ENCODE assay signal across 12 cellular contexts in genomic region chr2:207219716-207220414, GRCh38. TPM values are rescaled to one million over a fixed set of nuclear protein-coding genes. Genes with fewer than 3 reads are reported as not detected.
DNase-seq lines count a peak whose midpoint lies in the region; ATAC-seq, FAIRE-seq and TF ChIP-seq lines count a peak whose summit lies in the region.
"Had no signal": no experiment of that assay in that cellular context is flagged by ENCODE, and none has a peak within 500 bp of the region (broad histone marks: within the 10 kb centered on the region; RNA-seq: fewer than 3 reads in every experiment).

No MANE protein-coding gene starts in this region.

- H3K4me3 ChIP-seq in HepG2 (replicated peaks in 1 of 3; ENCODE audit: insufficient read depth in 1 of 3, low read depth in 2 of 3, low read length in 3 of 3) (no peak overlapping the region), right lobe of liver (no peak overlapping the region), fibroblast of villous mesenchyme (ENCODE audit: low read depth, low read length) (no peak overlapping the region)
- H3K4me3 ChIP-seq: pancreas had no signal

- no TSS peak for BruUV-seq in HepG2 (replicated peaks; lab: Mats Ljungman, UMichigan)

- H3K9me3 ChIP-seq in HepG2 (ENCODE audit: low read length) (no peaks in the 10 kb centered on the region), right lobe of liver (no peaks in the 10 kb centered on the region)
- H3K9me3 ChIP-seq: pancreas had no signal

- no peaks in the 10 kb centered on the region for H4K20me1 ChIP-seq in HepG2 (ENCODE audit: insufficient read depth, low read length)

- TF ChIP-seq CTCF in HepG2 (CRISPR knock-in tag; IDR thresholded peaks at IDR 0.05), result no peak
- TF ChIP-seq CTCF in right lobe of liver (IDR thresholded peaks at IDR 0.05), result no peak
- TF ChIP-seq CTCF in fibroblast of villous mesenchyme (IDR thresholded peaks at IDR 0.05; ENCODE audit: insufficient read depth, low read depth, low read length), result no peak

- TF ChIP-seq EP300 in HepG2 (IDR thresholded peaks at IDR 0.05; ENCODE audit: low read depth in 2 of 2, low read length in 2 of 2) (no peak), HepG2 (CRISPR knock-in tag; IDR thresholded peaks at IDR 0.05; ENCODE audit: borderline replicate concordance) (no peak)

- H3K4me1 ChIP-seq in HepG2 (ENCODE audit: insufficient read depth, low read length), result peaks cover 12% of the 10 kb centered on the region
- no peaks in the 10 kb centered on the region for H3K4me1 ChIP-seq in right lobe of liver
- H3K4me1 ChIP-seq: pancreas had no signal

- no peak overlapping the region for H3K4me2 ChIP-seq in HepG2 (ENCODE audit: low read depth, low read length)

- no peak overlapping the region for H3K9ac ChIP-seq in HepG2 (ENCODE audit: insufficient read depth, low read depth, low read length)

- no peaks in the 10 kb centered on the region for H3K79me2 ChIP-seq in HepG2 (ENCODE audit: insufficient read depth, low read length)

- H3K27me3 ChIP-seq in HepG2 (ENCODE audit: control insufficient read depth in 1 of 2, insufficient read depth in 2 of 2, low read length in 2 of 2) (no peaks in the 10 kb centered on the region), right lobe of liver (no peaks in the 10 kb centered on the region)
- H3K27me3 ChIP-seq: pancreas had no signal

- no peak overlapping the region for H3K27ac ChIP-seq in HepG2 (ENCODE audit: extremely low read length, insufficient read depth, low read length)
- no peak overlapping the region for H3K27ac ChIP-seq in right lobe of liver
- H3K27ac ChIP-seq: pancreas had no signal

- POLR2A ChIA-PET in HepG2 (lab: Yijun Ruan, JAX), result interaction anchor here (1.3 kb wide), 1 partner anchor 53 kb away, joined by 5 read pairs; no protein-coding TSS in a partner anchor

- no peak for ATAC-seq in HepG2
- ATAC-seq in right lobe of liver, result no peak
- no peak for ATAC-seq in HG02759 (IDR thresholded peaks at IDR 0.05; ENCODE audit: unreplicated experiment)
- ATAC-seq: pancreas had no signal

- 54% methylated on average over 9 of the region's 9 CpGs for WGBS in HepG2 (ENCODE audit: low lambda C conversion rate)
- 63% methylated on average over 9 of the region's 9 CpGs for WGBS in right lobe of liver (ENCODE audit: insufficient coverage, low coverage, low lambda C conversion rate, missing lambda C conversion rate)

- in situ Hi-C loops in HepG2 (cut with HindIII; ENCODE audit: extremely low pct_ligation_motif_present, low pct_unique_long_range_greater_than_20kb), result no loop called here

- H2AFZ ChIP-seq in HepG2 (ENCODE audit: low read length), result no peak overlapping the region

- intact Hi-C loops in HepG2 (cut with micrococcal nuclease; ENCODE audit: unreplicated experiment) (no loop called here), right lobe of liver (cut with DNase I) (no loop called here)

- CTCF ChIA-PET in HepG2 (lab: Yijun Ruan, JAX; ENCODE audit: low intra/inter-chr PET ratio, low total read pairs), result no interaction called here

- DNase-seq in HepG2 (ENCODE audit: low spot score) (no peak), right lobe of liver (no peak), amniotic epithelial cell (ENCODE audit: low read depth) (peak; percentile 74), fibroblast of villous mesenchyme (ENCODE audit: low read depth) (peak; percentile 88), activated T-cell treated with anti-CD3 and anti-CD28 coated beads for 4 hours (no peak), NCI-H1694 (lab: John Stamatoyannopoulos, UW) (no peak)
- no peak for DNase-seq in activated CD4-positive, CD25-positive, alpha-beta regulatory T cell (lab: John Stamatoyannopoulos, UW)
- DNase-seq: kidney glomerular epithelial cell, NCI-H1092 treated with DMSO at 0.1 percent for 48 hours, pancreas, trophoblast cell had no signal

- H3K36me3 ChIP-seq in HepG2 (replicated peaks in 1 of 2; ENCODE audit: control insufficient read depth in 1 of 2, insufficient read depth in 2 of 2, low read length in 2 of 2), result no peaks in the 10 kb centered on the region
- no peaks in the 10 kb centered on the region for H3K36me3 ChIP-seq in right lobe of liver
- H3K36me3 ChIP-seq: pancreas had no signal

- no peak for FAIRE-seq in HepG2 (lab: Jason Lieb, UNC)
- FAIRE-seq: pancreas had no signal

- TF ChIP-seq POLR2A in HepG2 (IDR thresholded peaks at IDR 0.05; ENCODE audit: insufficient read depth in 1 of 2, low read depth in 2 of 2, low read length in 2 of 2) (no peak), right lobe of liver (IDR thresholded peaks at IDR 0.05) (no peak)

- no peak for TF ChIP-seq RAD21 in HepG2 (CRISPR knock-in tag; IDR thresholded peaks at IDR 0.05)

TF ChIP-seq in HepG2, 621 proteins besides CTCF, POLR2A, EP300 and RAD21:
- TF ChIP-seq BCL6 (CRISPR knock-in tag; IDR thresholded peaks at IDR 0.05) (0 out of 2 replicates have a peak, but pooled peaks have one; percentile 22), ZFAT (CRISPR knock-in tag; conservative IDR thresholded peaks at IDR 0.05) (no peak)
- TF ChIP-seq, protein P1, sequence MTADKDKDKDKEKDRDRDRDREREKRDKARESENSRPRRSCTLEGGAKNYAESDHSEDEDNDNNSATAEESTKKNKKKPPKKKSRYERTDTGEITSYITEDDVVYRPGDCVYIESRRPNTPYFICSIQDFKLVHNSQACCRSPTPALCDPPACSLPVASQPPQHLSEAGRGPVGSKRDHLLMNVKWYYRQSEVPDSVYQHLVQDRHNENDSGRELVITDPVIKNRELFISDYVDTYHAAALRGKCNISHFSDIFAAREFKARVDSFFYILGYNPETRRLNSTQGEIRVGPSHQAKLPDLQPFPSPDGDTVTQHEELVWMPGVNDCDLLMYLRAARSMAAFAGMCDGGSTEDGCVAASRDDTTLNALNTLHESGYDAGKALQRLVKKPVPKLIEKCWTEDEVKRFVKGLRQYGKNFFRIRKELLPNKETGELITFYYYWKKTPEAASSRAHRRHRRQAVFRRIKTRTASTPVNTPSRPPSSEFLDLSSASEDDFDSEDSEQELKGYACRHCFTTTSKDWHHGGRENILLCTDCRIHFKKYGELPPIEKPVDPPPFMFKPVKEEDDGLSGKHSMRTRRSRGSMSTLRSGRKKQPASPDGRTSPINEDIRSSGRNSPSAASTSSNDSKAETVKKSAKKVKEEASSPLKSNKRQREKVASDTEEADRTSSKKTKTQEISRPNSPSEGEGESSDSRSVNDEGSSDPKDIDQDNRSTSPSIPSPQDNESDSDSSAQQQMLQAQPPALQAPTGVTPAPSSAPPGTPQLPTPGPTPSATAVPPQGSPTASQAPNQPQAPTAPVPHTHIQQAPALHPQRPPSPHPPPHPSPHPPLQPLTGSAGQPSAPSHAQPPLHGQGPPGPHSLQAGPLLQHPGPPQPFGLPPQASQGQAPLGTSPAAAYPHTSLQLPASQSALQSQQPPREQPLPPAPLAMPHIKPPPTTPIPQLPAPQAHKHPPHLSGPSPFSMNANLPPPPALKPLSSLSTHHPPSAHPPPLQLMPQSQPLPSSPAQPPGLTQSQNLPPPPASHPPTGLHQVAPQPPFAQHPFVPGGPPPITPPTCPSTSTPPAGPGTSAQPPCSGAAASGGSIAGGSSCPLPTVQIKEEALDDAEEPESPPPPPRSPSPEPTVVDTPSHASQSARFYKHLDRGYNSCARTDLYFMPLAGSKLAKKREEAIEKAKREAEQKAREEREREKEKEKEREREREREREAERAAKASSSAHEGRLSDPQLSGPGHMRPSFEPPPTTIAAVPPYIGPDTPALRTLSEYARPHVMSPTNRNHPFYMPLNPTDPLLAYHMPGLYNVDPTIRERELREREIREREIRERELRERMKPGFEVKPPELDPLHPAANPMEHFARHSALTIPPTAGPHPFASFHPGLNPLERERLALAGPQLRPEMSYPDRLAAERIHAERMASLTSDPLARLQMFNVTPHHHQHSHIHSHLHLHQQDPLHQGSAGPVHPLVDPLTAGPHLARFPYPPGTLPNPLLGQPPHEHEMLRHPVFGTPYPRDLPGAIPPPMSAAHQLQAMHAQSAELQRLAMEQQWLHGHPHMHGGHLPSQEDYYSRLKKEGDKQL (CRISPR knock-in tag; IDR thresholded peaks at IDR 0.05; ENCODE audit: low read depth), result no peak

RNA-seq across cellular contexts. Expression of gene KLF7, which starts 54.1 kb away (rescaled TPM):
- 1.9 and 2.6 TPM in 2 replicates for total RNA-seq in HepG2 (2016; rRNA removed; fragmentation: Illumina TruSeq; extraction: Trizol)
- total RNA-seq in HepG2 (2016; cell fraction: cytosol; rRNA removed; fragmentation: Illumina TruSeq; extraction: Trizol; ENCODE audit: low read depth), result 1.4 and 2.0 TPM in 2 replicates
- 2.4 and 3.0 TPM in 2 replicates for total RNA-seq in HepG2 (2016; cell fraction: insoluble cytoplasmic fraction; rRNA removed; fragmentation: Illumina TruSeq; extraction: Trizol)
- 0.93 and 1.1 TPM in 2 replicates for total RNA-seq in HepG2 (2016; cell fraction: membrane; rRNA removed; fragmentation: Illumina TruSeq; extraction: Trizol)
- total RNA-seq in HepG2 (2016; cell fraction: nucleus; rRNA removed; fragmentation: Illumina TruSeq; extraction: Trizol), result 2.5 and 4.1 TPM in 2 replicates
- polyA plus RNA-seq in HepG2 (2011; rRNA removed), result 5.4 and 6.3 TPM in 2 replicates
- 4.0 and 4.2 TPM in 2 replicates for polyA plus RNA-seq in HepG2 (2011; cell fraction: cytosol; rRNA removed)
- 21.1 and 21.4 TPM in 2 replicates for polyA plus RNA-seq in HepG2 (2011; cell fraction: nucleus; rRNA removed)
- polyA plus RNA-seq in HepG2 (2012), result 6.5 and 7.0 TPM in 2 replicates
- 0.11 and 0.31 TPM in 2 replicates for polyA plus RNA-seq in HepG2 (2016; cell fraction: cytosol; fragmentation: Illumina TruSeq; extraction: Trizol; ENCODE audit: low read depth)
- 1.3 and 1.4 TPM in 2 replicates for polyA plus RNA-seq in HepG2 (2016; cell fraction: insoluble cytoplasmic fraction; fragmentation: Illumina TruSeq; extraction: Trizol; ENCODE audit: low read depth)
- polyA plus RNA-seq in HepG2 (2016; cell fraction: membrane; fragmentation: Illumina TruSeq; extraction: Trizol; ENCODE audit: low read depth), result 0.61 and 1.3 TPM in 2 replicates
- 3.3 TPM in 2 replicates for polyA plus RNA-seq in HepG2 (2016; cell fraction: nucleus; fragmentation: Illumina TruSeq; extraction: Trizol; ENCODE audit: insufficient read depth, low read depth)
- polyA minus RNA-seq in HepG2 (2011; rRNA and poly(A)+ RNA removed; ENCODE audit: low replicate concordance), result 7.1 and 25.2 TPM in 2 replicates
- polyA minus RNA-seq in HepG2 (2011; cell fraction: cytosol; rRNA and poly(A)+ RNA removed), result 2.5 and 3.4 TPM in 2 replicates
- polyA minus RNA-seq in HepG2 (2011; cell fraction: nucleus; rRNA and poly(A)+ RNA removed), result 18.7 and 20.8 TPM in 2 replicates
- total RNA-seq in right lobe of liver, result 10 to 100 TPM in 3 of 6 experiments, 1 to 10 TPM in 3; 3.3 to 14.2 (median 10.2) TPM
- 26.4 and 28.1 TPM in 2 replicates for total RNA-seq in fibroblast of villous mesenchyme

Comparison
In these comparisons a context has a peak if more than half of its experiments do, and no peak if none do; other contexts are left out.
1. DNase-seq: peak in amniotic epithelial cell (single experiment) and fibroblast of villous mesenchyme (single experiment); none in HepG2 (single experiment), right lobe of liver (0 of 3), activated T-cell treated with anti-CD3 and anti-CD28 coated beads for 4 hours (single experiment), NCI-H1694 (single experiment) and activated CD4-positive, CD25-positive, alpha-beta regulatory T cell (0 of 4).